19 cellular contexts compared by ENCODE assay signal in the genomic region with DNA sequence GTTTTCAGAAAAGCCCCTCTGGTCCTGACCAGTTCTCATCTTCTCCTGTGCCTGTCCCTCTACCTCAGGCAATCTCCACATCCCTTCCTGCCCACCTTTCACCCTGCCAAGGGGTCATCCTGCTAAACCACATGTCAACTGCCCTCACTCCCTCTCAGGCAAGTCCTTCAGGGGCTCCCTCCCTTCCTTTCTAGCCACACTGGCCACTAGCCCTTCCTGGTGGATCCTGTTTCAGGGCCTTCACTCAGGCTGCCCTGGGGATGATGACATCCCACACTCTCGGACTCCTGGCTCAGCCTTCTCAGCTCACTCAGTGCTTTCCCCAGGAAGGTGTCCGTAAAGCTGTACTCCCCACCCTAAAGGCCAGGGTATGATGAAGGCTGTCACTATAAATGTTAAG. TPM values are rescaled to one million over a fixed set of nuclear protein-coding genes. Genes with fewer than 3 reads are reported as not detected.
"Had no signal": no experiment of that assay in that cellular context is flagged by ENCODE, and none has a peak within 500 bp of the region (broad histone marks: within the 10 kb centered on the region; RNA-seq: fewer than 3 reads in every experiment).

No MANE protein-coding gene starts in this region.

- ATAC-seq: activated CD4-positive, alpha-beta T cell treated with anti-CD3 and anti-CD28 coated beads for 36 hours; activated CD8-positive, alpha-beta T cell treated with anti-CD3 and anti-CD28 coated beads for 36 hours; activated T-cell treated with anti-CD3 and anti-CD28 coated beads, Interleukin-2, amount 50 U/mL, for 4 hours; left colon; stimulated activated naive CD8-positive, alpha-beta T cell treated with anti-CD3 and anti-CD28 coated beads, Interleukin-15, Interleukin-2, amounts not matched to agents 100 U/mL and 50 U/mL, for 24 hours had no signal

- H3K4me3 ChIP-seq: adrenal gland, lung, suprapubic skin had no signal

- FAIRE-seq: colon, frontal cortex, small intestine had no signal

- H3K36me3 Mint-ChIP-seq: immature natural killer cell, type B pancreatic cell had no signal

- H3K27me3 Mint-ChIP-seq: naive B cell had no signal

- H3K27ac Mint-ChIP-seq: activated CD4-positive, alpha-beta T cell treated with anti-CD3 and anti-CD28 coated beads for 36 hours; activated CD8-positive, alpha-beta T cell treated with anti-CD3 and anti-CD28 coated beads for 36 hours; immature natural killer cell; type B pancreatic cell had no signal

- H3K27me3 ChIP-seq: adrenal gland, suprapubic skin had no signal

- H3K4me3 Mint-ChIP-seq: activated CD4-positive, alpha-beta T cell treated with anti-CD3 and anti-CD28 coated beads for 36 hours; activated CD8-positive, alpha-beta T cell treated with anti-CD3 and anti-CD28 coated beads for 36 hours; activated T-cell treated with anti-CD3 and anti-CD28 coated beads, Interleukin-2, amount 50 U/mL, for 4 hours; immature natural killer cell; naive B cell; type B pancreatic cell had no signal

- H3K4me1 Mint-ChIP-seq: immature natural killer cell had no signal

- H3K27ac ChIP-seq: adrenal gland, neutrophil, suprapubic skin had no signal

- DNase-seq: activated CD4-positive, alpha-beta T cell treated with anti-CD3 and anti-CD28 coated beads for 36 hours; activated CD8-positive, alpha-beta T cell treated with anti-CD3 and anti-CD28 coated beads for 36 hours; activated effector memory CD4-positive, alpha-beta T cell treated with Interleukin-2 at 50 U/mL for 16 hours; activated naive CD4-positive, alpha-beta T cell treated with anti-CD3 and anti-CD28 coated beads, Interleukin-2, amount 50 U/mL, for 16 hours; activated T-cell treated with anti-CD3 and anti-CD28 coated beads, Interleukin-2, amount 50 U/mL, for 4 hours; adrenal gland; head of caudate nucleus; immature natural killer cell; left colon; midbrain; naive B cell; small intestine; stimulated activated naive CD8-positive, alpha-beta T cell treated with anti-CD3 and anti-CD28 coated beads, Interleukin-15, Interleukin-2, amounts not matched to agents 100 U/mL and 50 U/mL, for 24 hours had no signal

- H3K36me3 ChIP-seq: adrenal gland, neutrophil, suprapubic skin had no signal

- H3K4me1 ChIP-seq: adrenal gland had no signal

- H3K9me3 Mint-ChIP-seq: activated CD8-positive, alpha-beta T cell treated with anti-CD3 and anti-CD28 coated beads for 36 hours; activated T-cell treated with anti-CD3 and anti-CD28 coated beads, Interleukin-2, amount 50 U/mL, for 4 hours; immature natural killer cell; naive B cell; type B pancreatic cell had no signal

- H3K9me3 ChIP-seq: adrenal gland, neutrophil, suprapubic skin had no signal

RNA-seq across cellular contexts. Expression of a gene that starts 13.4 kb away (rescaled TPM):
- total RNA-seq: activated CD8-positive, alpha-beta T cell treated with anti-CD3 and anti-CD28 coated beads for 36 hours had no signal
- polyA plus RNA-seq: immature natural killer cell had no signal
